8 cellular contexts compared by ENCODE assay signal in genomic region chr7:99372275-99373085, GRCh38. TPM values are rescaled to one million over a fixed set of nuclear protein-coding genes. Genes with fewer than 3 reads are reported as not detected.
DNase-seq lines count a peak whose midpoint lies in the region; ATAC-seq and TF ChIP-seq lines count a peak whose summit lies in the region.

No MANE protein-coding gene starts in this region.

- TF ChIP-seq CTCF in thyroid gland (IDR thresholded peaks at IDR 0.05): no peak

- H3K27me3 Mint-ChIP-seq in activated T-cell treated with anti-CD3 and anti-CD28 coated beads, Interleukin-2, amount 50 U/mL, for 4 hours (ENCODE audit: low read depth): no peaks in the 10 kb centered on the region
- peaks cover 2% of the 10 kb centered on the region for H3K27me3 Mint-ChIP-seq in activated naive CD8-positive, alpha-beta T cell treated with anti-CD3 and anti-CD28 coated beads, Interleukin-2, amount 10 ng/mL, durations not matched to agents 7 days and 5 days

- H3K9me3 ChIP-seq in thyroid gland: no peaks in the 10 kb centered on the region

- H3K9me3 Mint-ChIP-seq in activated T-cell treated with anti-CD3 and anti-CD28 coated beads, Interleukin-2, amount 50 U/mL, for 4 hours: no peaks in the 10 kb centered on the region
- no peaks in the 10 kb centered on the region for H3K9me3 Mint-ChIP-seq in activated naive CD8-positive, alpha-beta T cell treated with anti-CD3 and anti-CD28 coated beads, Interleukin-2, amount 10 ng/mL, durations not matched to agents 7 days and 5 days

- ATAC-seq in activated T-cell treated with anti-CD3 and anti-CD28 coated beads, Interleukin-2, amount 50 U/mL, for 4 hours: no peak
- no peak for ATAC-seq in activated naive CD8-positive, alpha-beta T cell treated with anti-CD3 and anti-CD28 coated beads, Interleukin-2, amount 10 ng/mL, durations not matched to agents 7 days and 5 days (ENCODE audit: low read depth)

- no peaks in the 10 kb centered on the region for H3K27me3 ChIP-seq in thyroid gland

- peak overlapping the region; percentile 82 for H3K4me3 Mint-ChIP-seq in activated T-cell treated with anti-CD3 and anti-CD28 coated beads, Interleukin-2, amount 50 U/mL, for 4 hours
- peak overlapping the region; percentile 87 for H3K4me3 Mint-ChIP-seq in activated naive CD8-positive, alpha-beta T cell treated with anti-CD3 and anti-CD28 coated beads, Interleukin-2, amount 10 ng/mL, durations not matched to agents 7 days and 5 days

- peak overlapping the region; percentile 83 for H3K27ac Mint-ChIP-seq in activated naive CD8-positive, alpha-beta T cell treated with anti-CD3 and anti-CD28 coated beads, Interleukin-2, amount 10 ng/mL, durations not matched to agents 7 days and 5 days

- H3K4me1 Mint-ChIP-seq in activated T-cell treated with anti-CD3 and anti-CD28 coated beads, Interleukin-2, amount 50 U/mL, for 4 hours (ENCODE audit: low read depth): peaks cover 16% of the 10 kb centered on the region
- peaks cover 30% of the 10 kb centered on the region for H3K4me1 Mint-ChIP-seq in activated naive CD8-positive, alpha-beta T cell treated with anti-CD3 and anti-CD28 coated beads, Interleukin-2, amount 10 ng/mL, durations not matched to agents 7 days and 5 days

- H3K36me3 Mint-ChIP-seq in activated T-cell treated with anti-CD3 and anti-CD28 coated beads, Interleukin-2, amount 50 U/mL, for 4 hours (ENCODE audit: insufficient read depth): no peaks in the 10 kb centered on the region
- peaks cover 3% of the 10 kb centered on the region for H3K36me3 Mint-ChIP-seq in activated naive CD8-positive, alpha-beta T cell treated with anti-CD3 and anti-CD28 coated beads, Interleukin-2, amount 10 ng/mL, durations not matched to agents 7 days and 5 days

- intact Hi-C loops in thyroid gland (cut with DNase I): no loop called here

- H3K4me1 ChIP-seq in thyroid gland: peaks cover 24 to 29% of the 10 kb centered on the region in 2 donors

- peak overlapping the region; percentile 83 to 96 (median 94) for H3K27ac ChIP-seq in thyroid gland

- H3K4me3 ChIP-seq in thyroid gland (replicated peaks in 1 of 3): peak overlapping the region in 1 of 3 donors; percentile 1

- no peak for DNase-seq in activated T-cell treated with anti-CD3 and anti-CD28 coated beads, Interleukin-2, amount 50 U/mL, for 4 hours
- no peak for DNase-seq in activated T-cell treated with anti-CD3 and anti-CD28 coated beads, Interleukin-2, amount 50 U/mL, for 1 hour
- no peak for DNase-seq in activated naive CD8-positive, alpha-beta T cell treated with anti-CD3 and anti-CD28 coated beads, Interleukin-2, amount 10 ng/mL, durations not matched to agents 7 days and 5 days
- DNase-seq in kidney tubule cell (ENCODE audit: low spot score) (peak; percentile 96), thyroid gland (peak; percentile 96), AML-193 (lab: John Stamatoyannopoulos, UW) (no peak), NCI-H446 (lab: John Stamatoyannopoulos, UW) (no peak), NCI-H524 treated with DMSO at 0.1 percent for 48 hours (lab: John Stamatoyannopoulos, UW) (no peak)

- WGBS in thyroid gland, 2 donors: 23% methylated on average over 20 of the region's 20 CpGs

- peak in 1 of 2 donors; percentile 74 for TF ChIP-seq POLR2A in thyroid gland (IDR thresholded peaks at IDR 0.05)

- POLR2A ChIA-PET in activated naive CD8-positive, alpha-beta T cell treated with anti-CD3 and anti-CD28 coated beads, Interleukin-2, amount 10 ng/mL, durations not matched to agents 7 days and 5 days (lab: Charles Lee): interaction anchor here (1.0 to 4.6 kb wide), 2 partner anchors 21 to 36 kb away, joined by 5 to 35 read pairs; partner anchors contain the start of genes BUD31 and PDAP1

- no peaks in the 10 kb centered on the region for H3K36me3 ChIP-seq in thyroid gland

RNA-seq across cellular contexts. Expression of gene ARPC1B, which starts 2.0 kb away (rescaled TPM):
- 100 to 1,000 TPM; 240 to 282 (median 274) TPM for total RNA-seq in activated T-cell treated with anti-CD3 and anti-CD28 coated beads, Interleukin-2, amount 50 U/mL, for 4 hours
- 100 to 1,000 TPM; 318 to 319 TPM for total RNA-seq in activated naive CD8-positive, alpha-beta T cell treated with anti-CD3 and anti-CD28 coated beads, Interleukin-2, amount 10 ng/mL, durations not matched to agents 7 days and 5 days
- total RNA-seq in thyroid gland: 100 to 1,000 TPM; 214 to 273 (median 228) TPM

RNA-seq across cellular contexts. Expression of gene PDAP1, which starts 35.9 kb away (rescaled TPM):
- total RNA-seq in activated T-cell treated with anti-CD3 and anti-CD28 coated beads, Interleukin-2, amount 50 U/mL, for 4 hours: 100 to 1,000 TPM; 231 to 255 (median 235) TPM
- 10 to 100 TPM; 87.1 to 93.5 TPM for total RNA-seq in activated naive CD8-positive, alpha-beta T cell treated with anti-CD3 and anti-CD28 coated beads, Interleukin-2, amount 10 ng/mL, durations not matched to agents 7 days and 5 days
- 100 to 1,000 TPM in 2 of 4 donors, 10 to 100 TPM in 2; 73.9 to 112 (median 93.2) TPM for total RNA-seq in thyroid gland

RNA-seq across cellular contexts. Expression of gene BUD31, which starts 36.3 kb away (rescaled TPM):
- 100 to 1,000 TPM; 174 to 231 (median 178) TPM for total RNA-seq in activated T-cell treated with anti-CD3 and anti-CD28 coated beads, Interleukin-2, amount 50 U/mL, for 4 hours
- total RNA-seq in activated naive CD8-positive, alpha-beta T cell treated with anti-CD3 and anti-CD28 coated beads, Interleukin-2, amount 10 ng/mL, durations not matched to agents 7 days and 5 days: 10 to 100 TPM; 80.8 to 90.4 TPM
- 10 to 100 TPM; 41.9 to 89.1 (median 65.4) TPM for total RNA-seq in thyroid gland

RNA-seq across cellular contexts. Expression of gene ARPC1A, which starts 46.8 kb away (rescaled TPM):
- total RNA-seq in activated T-cell treated with anti-CD3 and anti-CD28 coated beads, Interleukin-2, amount 50 U/mL, for 4 hours: 10 to 100 TPM; 81.5 to 85.5 (median 81.9) TPM
- 10 to 100 TPM; 50.6 to 53.5 TPM for total RNA-seq in activated naive CD8-positive, alpha-beta T cell treated with anti-CD3 and anti-CD28 coated beads, Interleukin-2, amount 10 ng/mL, durations not matched to agents 7 days and 5 days
- total RNA-seq in thyroid gland: 100 to 1,000 TPM; 120 to 183 (median 147) TPM

Comparison
In these comparisons a context has a peak if more than half of its experiments do, and no peak if none do; other contexts are left out.
1. DNase-seq: peak in kidney tubule cell (single experiment) and thyroid gland (2 of 2); none in activated T-cell treated with anti-CD3 and anti-CD28 coated beads, Interleukin-2, amount 50 U/mL, for 4 hours (single experiment), activated T-cell treated with anti-CD3 and anti-CD28 coated beads, Interleukin-2, amount 50 U/mL, for 1 hour (single experiment), activated naive CD8-positive, alpha-beta T cell treated with anti-CD3 and anti-CD28 coated beads, Interleukin-2, amount 10 ng/mL, durations not matched to agents 7 days and 5 days (single experiment), AML-193 (0 of 2), NCI-H446 (0 of 2) and NCI-H524 treated with DMSO at 0.1 percent for 48 hours (single experiment).